Comparison of ENCODE assay signal across 8 cellular contexts in genomic region chr12:111812881-111813741, GRCh38. TPM values are rescaled to one million over a fixed set of nuclear protein-coding genes. Genes with fewer than 3 reads are reported as not detected.
DNase-seq lines count a peak whose midpoint lies in the region; ATAC-seq and TF ChIP-seq lines count a peak whose summit lies in the region.

No MANE protein-coding gene starts in this region.

- peaks cover 9% of the 10 kb centered on the region for H3K4me1 Mint-ChIP-seq in activated CD4-positive, alpha-beta T cell treated with anti-CD3 and anti-CD28 coated beads, Interleukin-2, amount 10 ng/mL, durations not matched to agents 7 days and 5 days
- peaks cover 10% of the 10 kb centered on the region for H3K4me1 Mint-ChIP-seq in dendritic cell treated with granulocyte-macrophage colony-stimulating factor and Interleukin-4, amounts not matched to agents 40 ng/mL and 50 ng/mL, for 4 days (ENCODE audit: low read depth)

- CTCF ChIA-PET in activated CD4-positive, alpha-beta T cell treated with anti-CD3 and anti-CD28 coated beads, Interleukin-2, amount 10 ng/mL, durations not matched to agents 7 days and 5 days (lab: Charles Lee) = interaction anchor here (0.6 to 1.4 kb wide), 13 partner anchors 13 to 840 kb away, joined by 3 to 6 read pairs (median 4); partner anchors contain the start of genes ACAD10, ALDH2 and BRAP

- H3K4me3 Mint-ChIP-seq in activated CD4-positive, alpha-beta T cell treated with anti-CD3 and anti-CD28 coated beads, Interleukin-2, amount 10 ng/mL, durations not matched to agents 7 days and 5 days = no peak overlapping the region
- no peak overlapping the region for H3K4me3 Mint-ChIP-seq in dendritic cell treated with granulocyte-macrophage colony-stimulating factor and Interleukin-4, amounts not matched to agents 40 ng/mL and 50 ng/mL, for 4 days

- POLR2A ChIA-PET in activated CD4-positive, alpha-beta T cell treated with anti-CD3 and anti-CD28 coated beads, Interleukin-2, amount 10 ng/mL, durations not matched to agents 7 days and 5 days (lab: Charles Lee) = no interaction called here

- no peaks in the 10 kb centered on the region for H3K4me1 ChIP-seq in right lobe of liver

- no peaks in the 10 kb centered on the region for H3K27me3 ChIP-seq in right lobe of liver

- ATAC-seq in HG03439 (IDR thresholded peaks at IDR 0.05; ENCODE audit: unreplicated experiment) = peak; percentile 70
- peak; percentile 88 to 98 (median 96) for ATAC-seq in right lobe of liver
- no peak for ATAC-seq in HG03469 (IDR thresholded peaks at IDR 0.05; ENCODE audit: unreplicated experiment)

- intact Hi-C loops in dendritic cell treated with granulocyte-macrophage colony-stimulating factor and Interleukin-4, amounts not matched to agents 40 ng/mL and 50 ng/mL, for 4 days (cut with micrococcal nuclease) = loop anchor here (1.0 kb wide), 1 partner anchor 60 kb away; no protein-coding TSS in a partner anchor
- intact Hi-C loops in right lobe of liver (cut with DNase I) = loop anchor here in 1 of 2 donors (10.0 kb wide), 1 partner anchor 58 kb away; no protein-coding TSS in a partner anchor

- peak; percentile 79 to 85 (median 82) for TF ChIP-seq CTCF in right lobe of liver (IDR thresholded peaks at IDR 0.05)

- no peaks in the 10 kb centered on the region for H3K9me3 Mint-ChIP-seq in activated CD4-positive, alpha-beta T cell treated with anti-CD3 and anti-CD28 coated beads, Interleukin-2, amount 10 ng/mL, durations not matched to agents 7 days and 5 days
- no peaks in the 10 kb centered on the region for H3K9me3 Mint-ChIP-seq in dendritic cell treated with granulocyte-macrophage colony-stimulating factor and Interleukin-4, amounts not matched to agents 40 ng/mL and 50 ng/mL, for 4 days

- no peak overlapping the region for H3K4me3 ChIP-seq in right lobe of liver

- DNase-seq in GM03348 (ENCODE audit: low spot score) = peak; percentile 92
- peak; percentile 85 for DNase-seq in NCI-H748 (lab: John Stamatoyannopoulos, UW; ENCODE audit: unreplicated experiment)
- peak; percentile 73 for DNase-seq in activated CD4-positive, alpha-beta T cell treated with anti-CD3 and anti-CD28 coated beads, Interleukin-2, amount 10 ng/mL, durations not matched to agents 7 days and 5 days
- peak in 2 of 3 donors; percentile 68 to 74 for DNase-seq in right lobe of liver
- peak; percentile 54 to 55 for DNase-seq in stimulated activated CD4-positive, alpha-beta T cell treated with anti-CD3 and anti-CD28 coated beads, Interleukin-4, amount 100 ng/mL, for 48 hours (ENCODE audit: low read depth in 2 of 2)

- H3K27ac ChIP-seq in right lobe of liver = no peak overlapping the region

- no peak overlapping the region for H3K27ac Mint-ChIP-seq in activated CD4-positive, alpha-beta T cell treated with anti-CD3 and anti-CD28 coated beads, Interleukin-2, amount 10 ng/mL, durations not matched to agents 7 days and 5 days
- H3K27ac Mint-ChIP-seq in dendritic cell treated with granulocyte-macrophage colony-stimulating factor and Interleukin-4, amounts not matched to agents 40 ng/mL and 50 ng/mL, for 4 days = peak overlapping the region; percentile 8

- peaks cover 4 to 48% (median 23%) of the 10 kb centered on the region in 4 donors for H3K36me3 ChIP-seq in right lobe of liver

- no peaks in the 10 kb centered on the region for H3K9me3 ChIP-seq in right lobe of liver

- no peaks in the 10 kb centered on the region for H3K36me3 Mint-ChIP-seq in activated CD4-positive, alpha-beta T cell treated with anti-CD3 and anti-CD28 coated beads, Interleukin-2, amount 10 ng/mL, durations not matched to agents 7 days and 5 days (ENCODE audit: low read depth)
- H3K36me3 Mint-ChIP-seq in dendritic cell treated with granulocyte-macrophage colony-stimulating factor and Interleukin-4, amounts not matched to agents 40 ng/mL and 50 ng/mL, for 4 days (ENCODE audit: low read depth) = peaks cover 45% of the 10 kb centered on the region

- TF ChIP-seq POLR2A in right lobe of liver (IDR thresholded peaks at IDR 0.05) = no peak

- peaks cover 11% of the 10 kb centered on the region for H3K27me3 Mint-ChIP-seq in activated CD4-positive, alpha-beta T cell treated with anti-CD3 and anti-CD28 coated beads, Interleukin-2, amount 10 ng/mL, durations not matched to agents 7 days and 5 days
- no peaks in the 10 kb centered on the region for H3K27me3 Mint-ChIP-seq in dendritic cell treated with granulocyte-macrophage colony-stimulating factor and Interleukin-4, amounts not matched to agents 40 ng/mL and 50 ng/mL, for 4 days

- whole genome bisulfite sequencing in right lobe of liver (ENCODE audit: insufficient coverage, low coverage, low lambda C conversion rate, missing lambda C conversion rate) = 8% methylated on average over 13 of the region's 13 CpGs

RNA-seq across cellular contexts. Expression of gene MAPKAPK5, which starts 28.9 kb away (rescaled TPM):
- 10 to 100 TPM; 43.7 to 47.6 TPM for total RNA-seq in activated CD4-positive, alpha-beta T cell treated with anti-CD3 and anti-CD28 coated beads, Interleukin-2, amount 10 ng/mL, durations not matched to agents 7 days and 5 days
- total RNA-seq in right lobe of liver = 10 to 100 TPM; 18.0 to 28.1 (median 19.9) TPM

RNA-seq across cellular contexts. Expression of gene ALDH2, which starts 46.4 kb away (rescaled TPM):
- total RNA-seq in activated CD4-positive, alpha-beta T cell treated with anti-CD3 and anti-CD28 coated beads, Interleukin-2, amount 10 ng/mL, durations not matched to agents 7 days and 5 days = under 1 TPM; 0.27 to 0.35 TPM
- total RNA-seq in right lobe of liver = 1,000 to 10,000 TPM in 2 of 6 experiments, 100 to 1,000 TPM in 4; 287 to 1,060 (median 749) TPM

Comparison
In these comparisons a context has a peak if more than half of its experiments do, and no peak if none do; other contexts are left out.
1. RNA of gene ALDH2, which starts 46.4 kb away (total RNA-seq): 287 to 1,060 TPM in right lobe of liver; 0.27 to 0.35 TPM in activated CD4-positive, alpha-beta T cell treated with anti-CD3 and anti-CD28 coated beads, Interleukin-2, amount 10 ng/mL, durations not matched to agents 7 days and 5 days; every median in the first group is over 100 times any median in the second.
2. Peak in every context shown above with its lines, with median percentiles within 50 percentile points of each other: DNase-seq.